In genomic region chr4:189062047-189062820, GRCh38 we compare ENCODE assay signal across 25 cellular contexts.
DNase-seq lines count a peak whose midpoint lies in the region; ATAC-seq, FAIRE-seq and TF ChIP-seq lines count a peak whose summit lies in the region.
"Had no signal": no experiment of that assay in that cellular context is flagged by ENCODE, and none has a peak within 500 bp of the region (broad histone marks: within the 10 kb centered on the region; RNA-seq: fewer than 3 reads in every experiment).

No MANE protein-coding gene starts in this region.

- no peaks in the 10 kb centered on the region for H3K27me3 Mint-ChIP-seq in WTC11 (ENCODE audit: low read depth)
- H3K27me3 Mint-ChIP-seq: CD4-positive, CD25-positive, alpha-beta regulatory T cell had no signal

- CTCF ChIA-PET in HepG2 (lab: Yijun Ruan, JAX; ENCODE audit: low intra/inter-chr PET ratio, low total read pairs) (no interaction called here), WTC11 (lab: Charles Lee) (interaction anchor here (0.6 to 1.2 kb wide), 2 partner anchors 40 to 260 kb away, joined by 3 read pairs; no protein-coding TSS in a partner anchor)

- peaks cover 21% of the 10 kb centered on the region for H3K36me3 Mint-ChIP-seq in WTC11
- H3K36me3 Mint-ChIP-seq: CD4-positive, CD25-positive, alpha-beta regulatory T cell had no signal

- peaks cover 33% of the 10 kb centered on the region for H3K9me3 Mint-ChIP-seq in WTC11

- no peak overlapping the region for H3K27ac ChIP-seq in HepG2 (ENCODE audit: extremely low read length, insufficient read depth, low read length)
- H3K27ac ChIP-seq in right lobe of liver = no peak overlapping the region
- H3K27ac ChIP-seq in body of pancreas = no peak overlapping the region
- H3K27ac ChIP-seq: 22Rv1, BLaER1, KMS-11, Peyer's patch, SK-N-MC had no signal

- H3K4me2 ChIP-seq in HepG2 (ENCODE audit: low read depth, low read length) = no peak overlapping the region
- H3K4me2 ChIP-seq: BLaER1, KMS-11 had no signal

- H3K9me3 ChIP-seq in HepG2 (ENCODE audit: low read length) (no peaks in the 10 kb centered on the region; the same call in 1 of the 2 replicates), right lobe of liver (no peaks in the 10 kb centered on the region), body of pancreas (no peaks in the 10 kb centered on the region)

- in situ Hi-C loops in HepG2 (cut with HindIII; ENCODE audit: extremely low pct_ligation_motif_present, low pct_unique_long_range_greater_than_20kb) = no loop called here

- peaks cover 38% of the 10 kb centered on the region for H3K4me1 Mint-ChIP-seq in WTC11
- H3K4me1 Mint-ChIP-seq: CD4-positive, CD25-positive, alpha-beta regulatory T cell had no signal

- H4K20me1 ChIP-seq in HepG2 (ENCODE audit: insufficient read depth, low read length) = no peaks in the 10 kb centered on the region
- H4K20me1 ChIP-seq: BLaER1 had no signal

- H3K4me3 Mint-ChIP-seq in WTC11 = no peak overlapping the region
- H3K4me3 Mint-ChIP-seq: CD4-positive, CD25-positive, alpha-beta regulatory T cell had no signal

- no peak for FAIRE-seq in HepG2 (lab: Jason Lieb, UNC)
- FAIRE-seq: D721Med, G401.6 had no signal

- 6% methylated on average over 2 of the region's 2 CpGs for WGBS in HepG2 (ENCODE audit: low lambda C conversion rate)
- WGBS in right lobe of liver (ENCODE audit: insufficient coverage, low coverage, low lambda C conversion rate, missing lambda C conversion rate) = 37% methylated on average over 2 of the region's 2 CpGs
- WGBS in body of pancreas, 2 donors = 42 to 46% methylated on average over 2 of the region's 2 CpGs

- BruUV-seq in HepG2 (replicated peaks; lab: Mats Ljungman, UMichigan) = no TSS peak

- H3K27me3 ChIP-seq in HepG2 (ENCODE audit: control insufficient read depth in 1 of 2, insufficient read depth in 2 of 2, low read length in 2 of 2) (no peaks in the 10 kb centered on the region; a peak in 1 of 5 replicates), right lobe of liver (no peaks in the 10 kb centered on the region), body of pancreas (no peaks in the 10 kb centered on the region)
- H3K27me3 ChIP-seq: BLaER1, Peyer's patch had no signal

- no peak for TF ChIP-seq RAD21 in HepG2 (CRISPR knock-in tag; IDR thresholded peaks at IDR 0.05)

- H3K4me1 ChIP-seq in HepG2 (ENCODE audit: insufficient read depth, low read length) (no peaks in the 10 kb centered on the region), right lobe of liver (no peaks in the 10 kb centered on the region), body of pancreas (no peaks in the 10 kb centered on the region)
- H3K4me1 ChIP-seq: Peyer's patch had no signal

- H3K79me2 ChIP-seq in HepG2 (ENCODE audit: insufficient read depth, low read length) = no peaks in the 10 kb centered on the region

- H3K9ac ChIP-seq in HepG2 (ENCODE audit: insufficient read depth, low read depth, low read length) = no peak overlapping the region
- H3K9ac ChIP-seq: BLaER1, KMS-11 had no signal

- TF ChIP-seq EP300 in HepG2 (IDR thresholded peaks at IDR 0.05; ENCODE audit: low read depth in 2 of 2, low read length in 2 of 2) (no peak), HepG2 (CRISPR knock-in tag; IDR thresholded peaks at IDR 0.05; ENCODE audit: borderline replicate concordance) (no peak)

- no peak overlapping the region for H3K27ac Mint-ChIP-seq in WTC11
- H3K27ac Mint-ChIP-seq: CD4-positive, CD25-positive, alpha-beta regulatory T cell had no signal

- TF ChIP-seq POLR2A in HepG2 (IDR thresholded peaks at IDR 0.05; ENCODE audit: insufficient read depth in 1 of 2, low read depth in 2 of 2, low read length in 2 of 2) (no peak), right lobe of liver (IDR thresholded peaks at IDR 0.05) (no peak), body of pancreas (IDR thresholded peaks at IDR 0.05) (no peak)

- DNase-seq in HepG2 (ENCODE audit: low spot score) = no peak
- no peak for DNase-seq in right lobe of liver
- DNase-seq in WTC11 (ENCODE audit: low spot score) = peak; percentile 18
- DNase-seq in epithelial cell of proximal tubule (ENCODE audit: low read depth) = no peak
- DNase-seq in cardiac septum (ENCODE audit: low spot score) = no peak
- DNase-seq in DMS53 treated with DMSO at 0.1 percent for 48 hours (lab: John Stamatoyannopoulos, UW; ENCODE audit: unreplicated experiment) = no peak
- no peak for DNase-seq in body of pancreas
- DNase-seq: CD4-positive, CD25-positive, alpha-beta regulatory T cell; IMR-90; NCI-H1048; NCI-H1417; NCI-H1694; NCI-H2029 treated with DMSO at 0.1 percent for 48 hours; NCI-H526 treated with DMSO at 0.1 percent for 48 hours; OCI-M1; Peyer's patch; SHP77 treated with DMSO at 0.1 percent for 48 hours; SW 1271 had no signal

- H2AFZ ChIP-seq in HepG2 (ENCODE audit: low read length) = no peak overlapping the region

- ATAC-seq in HepG2 = peak; percentile 38; the same call in 1 of the 3 replicates
- no peak for ATAC-seq in right lobe of liver
- peak; percentile 61 for ATAC-seq in WTC11
- ATAC-seq in GM18520 (IDR thresholded peaks at IDR 0.05; ENCODE audit: unreplicated experiment) = no peak
- no peak for ATAC-seq in body of pancreas

- POLR2A ChIA-PET in HepG2 (lab: Yijun Ruan, JAX) = no interaction called here
- POLR2A ChIA-PET in WTC11 (lab: Charles Lee) = no interaction called here

- TF ChIP-seq CTCF in HepG2 (CRISPR knock-in tag; IDR thresholded peaks at IDR 0.05) = no peak
- TF ChIP-seq CTCF in right lobe of liver (IDR thresholded peaks at IDR 0.05) = no peak
- no peak for TF ChIP-seq CTCF in WTC11 (IDR thresholded peaks at IDR 0.05)
- peak; percentile 19 for TF ChIP-seq CTCF in epithelial cell of proximal tubule (conservative IDR thresholded peaks at IDR 0.05; ENCODE audit: low read depth, low read length)
- no peak for TF ChIP-seq CTCF in body of pancreas (IDR thresholded peaks at IDR 0.05)

- H3K4me3 ChIP-seq in HepG2 (replicated peaks in 1 of 3; ENCODE audit: insufficient read depth in 1 of 3, low read depth in 2 of 3, low read length in 3 of 3) = no peak overlapping the region
- no peak overlapping the region for H3K4me3 ChIP-seq in right lobe of liver
- no peak overlapping the region for H3K4me3 ChIP-seq in epithelial cell of proximal tubule (ENCODE audit: low read depth, low read length)
- no peak overlapping the region for H3K4me3 ChIP-seq in body of pancreas
- H3K4me3 ChIP-seq: BLaER1, Peyer's patch, SK-N-MC had no signal

- H3K36me3 ChIP-seq in HepG2 (replicated peaks in 1 of 2; ENCODE audit: control insufficient read depth in 1 of 2, insufficient read depth in 2 of 2, low read length in 2 of 2) (no peaks in the 10 kb centered on the region), right lobe of liver (no peaks in the 10 kb centered on the region), body of pancreas (replicated peaks in 1 of 2; ENCODE audit: insufficient read depth in 1 of 2, low read depth in 2 of 2) (no peaks in the 10 kb centered on the region)
- H3K36me3 ChIP-seq: BLaER1, Peyer's patch had no signal

- intact Hi-C loops in HepG2 (cut with micrococcal nuclease; ENCODE audit: unreplicated experiment) = no loop called here
- intact Hi-C loops in right lobe of liver (cut with DNase I) = no loop called here
- intact Hi-C loops in cardiac septum (cut with DNase I) = no loop called here
- intact Hi-C loops in body of pancreas (cut with DNase I) = no loop called here

TF ChIP-seq in HepG2, 621 proteins besides CTCF, POLR2A, EP300 and RAD21:
- peak; percentile 81; the same call in 1 of the 2 replicates for TF ChIP-seq ZNF160 (CRISPR knock-in tag; IDR thresholded peaks at IDR 0.05)
- peak; percentile 20; the same call in 1 of the 2 replicates for TF ChIP-seq STAG1 (CRISPR knock-in tag; IDR thresholded peaks at IDR 0.05)
- TF ChIP-seq, protein P1, sequence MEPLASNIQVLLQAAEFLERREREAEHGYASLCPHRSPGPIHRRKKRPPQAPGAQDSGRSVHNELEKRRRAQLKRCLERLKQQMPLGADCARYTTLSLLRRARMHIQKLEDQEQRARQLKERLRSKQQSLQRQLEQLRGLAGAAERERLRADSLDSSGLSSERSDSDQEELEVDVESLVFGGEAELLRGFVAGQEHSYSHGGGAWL (CRISPR knock-in tag; IDR thresholded peaks at IDR 0.05) = no peak

TF ChIP-seq in WTC11, 78 proteins besides CTCF, POLR2A, EP300 and RAD21 (continues in another document):
- TF ChIP-seq, protein P2, sequence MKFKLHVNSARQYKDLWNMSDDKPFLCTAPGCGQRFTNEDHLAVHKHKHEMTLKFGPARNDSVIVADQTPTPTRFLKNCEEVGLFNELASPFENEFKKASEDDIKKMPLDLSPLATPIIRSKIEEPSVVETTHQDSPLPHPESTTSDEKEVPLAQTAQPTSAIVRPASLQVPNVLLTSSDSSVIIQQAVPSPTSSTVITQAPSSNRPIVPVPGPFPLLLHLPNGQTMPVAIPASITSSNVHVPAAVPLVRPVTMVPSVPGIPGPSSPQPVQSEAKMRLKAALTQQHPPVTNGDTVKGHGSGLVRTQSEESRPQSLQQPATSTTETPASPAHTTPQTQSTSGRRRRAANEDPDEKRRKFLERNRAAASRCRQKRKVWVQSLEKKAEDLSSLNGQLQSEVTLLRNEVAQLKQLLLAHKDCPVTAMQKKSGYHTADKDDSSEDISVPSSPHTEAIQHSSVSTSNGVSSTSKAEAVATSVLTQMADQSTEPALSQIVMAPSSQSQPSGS (CRISPR knock-in tag; IDR thresholded peaks at IDR 0.05; ENCODE audit: borderline replicate concordance, low read depth) = no peak
- TF ChIP-seq, protein P3, sequence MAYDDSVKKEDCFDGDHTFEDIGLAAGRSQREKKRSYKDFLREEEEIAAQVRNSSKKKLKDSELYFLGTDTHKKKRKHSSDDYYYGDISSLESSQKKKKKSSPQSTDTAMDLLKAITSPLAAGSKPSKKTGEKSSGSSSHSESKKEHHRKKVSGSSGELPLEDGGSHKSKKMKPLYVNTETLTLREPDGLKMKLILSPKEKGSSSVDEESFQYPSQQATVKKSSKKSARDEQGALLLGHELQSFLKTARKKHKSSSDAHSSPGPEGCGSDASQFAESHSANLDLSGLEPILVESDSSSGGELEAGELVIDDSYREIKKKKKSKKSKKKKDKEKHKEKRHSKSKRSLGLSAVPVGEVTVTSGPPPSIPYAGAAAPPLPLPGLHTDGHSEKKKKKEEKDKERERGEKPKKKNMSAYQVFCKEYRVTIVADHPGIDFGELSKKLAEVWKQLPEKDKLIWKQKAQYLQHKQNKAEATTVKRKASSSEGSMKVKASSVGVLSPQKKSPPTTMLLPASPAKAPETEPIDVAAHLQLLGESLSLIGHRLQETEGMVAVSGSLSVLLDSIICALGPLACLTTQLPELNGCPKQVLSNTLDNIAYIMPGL (CRISPR knock-in tag; IDR thresholded peaks at IDR 0.05) = no peak

Comparison
In these comparisons a context has a peak if more than half of its experiments do, and no peak if none do; other contexts are left out.
1. ATAC-seq: peak in HepG2 (single experiment) and WTC11 (single experiment); none in right lobe of liver (0 of 4), GM18520 (single experiment) and body of pancreas (single experiment).